In genomic region chr17:81044428-81044763, GRCh38 we compare ENCODE assay signal across 12 cellular contexts. TPM values are rescaled to one million over a fixed set of nuclear protein-coding genes. Genes with fewer than 3 reads are reported as not detected.
DNase-seq lines count a peak whose midpoint lies in the region; ATAC-seq and TF ChIP-seq lines count a peak whose summit lies in the region.
"Had no signal": no experiment of that assay in that cellular context is flagged by ENCODE, and none has a peak within 500 bp of the region (broad histone marks: within the 10 kb centered on the region; RNA-seq: fewer than 3 reads in every experiment).

No MANE protein-coding gene starts in this region.

- H3K4me3 ChIP-seq in SJCRH30 (peak overlapping the region; percentile 19), muscle layer of colon (ENCODE audit: low read depth in 1 of 2, low read length in 2 of 2) (peak overlapping the region in 1 of 2 donors; percentile 38), thyroid gland (replicated peaks in 1 of 3) (no peak overlapping the region)

- H3K27me3 ChIP-seq in SJCRH30 = no peaks in the 10 kb centered on the region
- no peaks in the 10 kb centered on the region for H3K27me3 ChIP-seq in muscle layer of colon (ENCODE audit: control insufficient read depth in 1 of 2, insufficient read depth in 2 of 2, low read length in 2 of 2)
- no peaks in the 10 kb centered on the region for H3K27me3 ChIP-seq in thyroid gland

- WGBS in thyroid gland, 2 donors = 60 to 70% methylated on average over 6 to 13 of the region's 14 CpGs

- TF ChIP-seq CTCF in endothelial cell (IDR thresholded peaks at IDR 0.05; ENCODE audit: unreplicated experiment) = no peak
- no peak for TF ChIP-seq CTCF in thyroid gland (IDR thresholded peaks at IDR 0.05)

- peak overlapping the region; percentile 76 for H3K4me3 Mint-ChIP-seq in endothelial cell (ENCODE audit: unreplicated experiment)
- H3K4me3 Mint-ChIP-seq: activated naive CD8-positive, alpha-beta T cell; T-helper 17 cell had no signal

- H3K9me3 Mint-ChIP-seq in endothelial cell (ENCODE audit: unreplicated experiment) = no peaks in the 10 kb centered on the region
- H3K9me3 Mint-ChIP-seq: CD8-positive, alpha-beta memory T cell had no signal

- no peak overlapping the region for H3K27ac ChIP-seq in SJCRH30
- H3K27ac ChIP-seq in muscle layer of colon (ENCODE audit: low read depth, low read length) = peak overlapping the region; percentile 60
- peak overlapping the region; percentile 89 to 90 (median 89) for H3K27ac ChIP-seq in thyroid gland

- peaks cover 51% of the 10 kb centered on the region for H3K4me1 Mint-ChIP-seq in endothelial cell (ENCODE audit: unreplicated experiment)

- DNase-seq in SJCRH30 = no peak
- no peak for DNase-seq in endothelial cell (ENCODE audit: low spot score)
- DNase-seq in thyroid gland = no peak
- no peak for DNase-seq in activated naive CD4-positive, alpha-beta T cell treated with anti-CD3 and anti-CD28 coated beads, Interleukin-2, amount 50 U/mL, for 16 hours
- no peak for DNase-seq in AML-193 (lab: John Stamatoyannopoulos, UW)
- DNase-seq in stimulated activated CD4-positive, alpha-beta T cell treated with anti-CD3 and anti-CD28 coated beads, Interleukin-15, amount 100 ng/mL, for 24 hours = no peak
- DNase-seq: CD8-positive, alpha-beta memory T cell; NK-92 treated with Interleukin-12 subunit alpha and Interleukin-12 subunit beta, amount 100 ng/mL, for 24 hours; T-helper 17 cell had no signal

- TF ChIP-seq POLR2A in thyroid gland (IDR thresholded peaks at IDR 0.05) = no peak

- no peaks in the 10 kb centered on the region for H3K36me3 Mint-ChIP-seq in endothelial cell (ENCODE audit: low read depth, unreplicated experiment)
- H3K36me3 Mint-ChIP-seq: activated naive CD8-positive, alpha-beta T cell; CD8-positive, alpha-beta memory T cell had no signal

- H3K4me1 ChIP-seq in SJCRH30 = peaks cover 39% of the 10 kb centered on the region
- peaks cover 72% of the 10 kb centered on the region for H3K4me1 ChIP-seq in muscle layer of colon (ENCODE audit: insufficient read depth, low read length)
- H3K4me1 ChIP-seq in thyroid gland = peaks cover 47 to 83% of the 10 kb centered on the region in 2 donors

- H3K36me3 ChIP-seq in SJCRH30 (no peaks in the 10 kb centered on the region), muscle layer of colon (ENCODE audit: insufficient read depth, low read length) (no peaks in the 10 kb centered on the region), thyroid gland (no peaks in the 10 kb centered on the region)

- H3K9me3 ChIP-seq in SJCRH30 (replicated peaks) (no peaks in the 10 kb centered on the region), muscle layer of colon (ENCODE audit: low read length) (no peaks in the 10 kb centered on the region), thyroid gland (no peaks in the 10 kb centered on the region)

- peak overlapping the region; percentile 97 for H3K27ac Mint-ChIP-seq in endothelial cell (ENCODE audit: unreplicated experiment)
- H3K27ac Mint-ChIP-seq: activated naive CD8-positive, alpha-beta T cell; CD8-positive, alpha-beta memory T cell; T-helper 17 cell had no signal

- ATAC-seq in HG03196 (IDR thresholded peaks at IDR 0.05; ENCODE audit: unreplicated experiment) = no peak
- ATAC-seq: T-helper 17 cell had no signal

- intact Hi-C loops in thyroid gland (cut with DNase I) = no loop called here

- no peak overlapping the region for H3K9ac ChIP-seq in muscle layer of colon (ENCODE audit: low read length)

- peaks cover 16% of the 10 kb centered on the region for H3K27me3 Mint-ChIP-seq in endothelial cell (ENCODE audit: unreplicated experiment)
- H3K27me3 Mint-ChIP-seq: activated naive CD8-positive, alpha-beta T cell; T-helper 17 cell had no signal

RNA-seq across cellular contexts. Expression of gene BAIAP2, which starts 9.4 kb away (rescaled TPM):
- 22.1 and 26.0 TPM in 2 replicates for total RNA-seq in SJCRH30 (2014; rRNA removed; shearing (Covaris generic))
- 67.8 TPM for total RNA-seq in endothelial cell (ENCODE audit: unreplicated experiment)
- 10 to 100 TPM; 35.8 to 86.8 (median 42.1) TPM for total RNA-seq in thyroid gland

RNA-seq across cellular contexts. Expression of gene CHMP6, which starts 52.8 kb away (rescaled TPM):
- total RNA-seq in SJCRH30 (2014; rRNA removed; shearing (Covaris generic)) = 23.5 and 27.6 TPM in 2 replicates
- total RNA-seq in endothelial cell (ENCODE audit: unreplicated experiment) (34.3 TPM), thyroid gland (10 to 100 TPM; 19.5 to 37.8 (median 27.8) TPM)
